24 cellular contexts compared by ENCODE assay signal in the genomic region with DNA sequence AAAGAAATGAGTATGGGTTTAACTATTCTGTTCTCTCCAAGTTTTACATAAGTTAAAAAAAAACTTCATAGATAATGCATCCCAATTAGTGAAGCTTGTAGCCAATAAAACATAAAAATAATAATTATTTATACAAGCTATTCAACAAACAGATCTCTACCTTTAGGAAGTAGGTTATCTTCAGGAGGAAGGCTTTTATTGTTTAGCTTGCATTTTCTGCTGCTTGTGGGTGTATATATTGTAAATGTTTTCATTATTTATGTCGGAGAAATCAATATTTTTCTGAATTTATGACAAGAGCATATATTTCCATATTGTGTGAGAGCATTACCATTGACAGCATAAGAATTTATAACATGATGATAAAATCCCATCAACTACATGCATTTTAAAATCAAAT.
DNase-seq lines count a peak whose midpoint lies in the region; ATAC-seq, FAIRE-seq and TF ChIP-seq lines count a peak whose summit lies in the region.
"Had no signal": no experiment of that assay in that cellular context is flagged by ENCODE, and none has a peak within 500 bp of the region (broad histone marks: within the 10 kb centered on the region; RNA-seq: fewer than 3 reads in every experiment).

No MANE protein-coding gene starts in this region.

- H2AFZ ChIP-seq in HepG2 (ENCODE audit: low read length) (no peak overlapping the region), HCT116 (ENCODE audit: low read depth, low read length, poor library complexity, severe bottlenecking) (peak overlapping the region; percentile 65)

- no peak for ATAC-seq in HepG2
- no peak for ATAC-seq in right lobe of liver
- no peak for ATAC-seq in HCT116
- ATAC-seq: CD8-positive, alpha-beta T cell; GM12878 had no signal

- H3K27ac ChIP-seq in HepG2 (ENCODE audit: extremely low read length, insufficient read depth, low read length) (no peak overlapping the region), right lobe of liver (no peak overlapping the region), HCT116 (ENCODE audit: low read depth, low read length) (no peak overlapping the region)
- H3K27ac ChIP-seq: BLaER1 treated with 17β-estradiol and CSF1 and Interleukin-3, amounts not matched to agents 10 nM and 100 nM; C4-2B had no signal

- DNase-seq in HepG2 (ENCODE audit: low spot score) (no peak), right lobe of liver (no peak), HCT116 (ENCODE audit: low read depth, low spot score) (no peak), DMS 273 (lab: John Stamatoyannopoulos, UW; ENCODE audit: unreplicated experiment) (no peak), activated T-cell treated with anti-CD3 and anti-CD28 coated beads for 4 hours (no peak)
- DNase-seq: 8988T; AML-193; Caco-2; Calu3; CD4-positive, alpha-beta T cell; CD8-positive, alpha-beta T cell; DMS 273 treated with DMSO at 0.1 percent for 48 hours; DMS153; DMS53; DMS79; DND-41; EL; GDM1 had no signal

- H4K20me1 ChIP-seq in HepG2 (ENCODE audit: insufficient read depth, low read length) (no peaks in the 10 kb centered on the region), HCT116 (ENCODE audit: insufficient read depth) (no peaks in the 10 kb centered on the region)
- H4K20me1 ChIP-seq: BLaER1 treated with 17β-estradiol and CSF1 and Interleukin-3, amounts not matched to agents 10 nM and 100 nM had no signal

- no peak for TF ChIP-seq EP300 in HepG2 (IDR thresholded peaks at IDR 0.05; ENCODE audit: low read depth in 2 of 2, low read length in 2 of 2)
- no peak for TF ChIP-seq EP300 in HepG2 (CRISPR knock-in tag; IDR thresholded peaks at IDR 0.05; ENCODE audit: borderline replicate concordance)

- in situ Hi-C loops in HepG2 (cut with HindIII; ENCODE audit: extremely low pct_ligation_motif_present, low pct_unique_long_range_greater_than_20kb) = no loop called here

- H3K9me2 ChIP-seq in HCT116 (ENCODE audit: insufficient read depth) = no peaks in the 10 kb centered on the region; the same call in 1 of the 2 replicates

- BruUV-seq in HepG2 (replicated peaks; lab: Mats Ljungman, UMichigan) = no TSS peak
- BruUV-seq in HCT116 (replicated peaks; lab: Mats Ljungman, UMichigan) = no TSS peak

- POLR2A ChIA-PET in HepG2 (lab: Yijun Ruan, JAX) (no interaction called here), HCT116 (lab: Charles Lee) (no interaction called here)

- no peak overlapping the region for H3K4me2 ChIP-seq in HepG2 (ENCODE audit: low read depth, low read length)
- H3K4me2 ChIP-seq in HCT116 (ENCODE audit: low read length) = no peak overlapping the region
- H3K4me2 ChIP-seq: BLaER1 treated with 17β-estradiol and CSF1 and Interleukin-3, amounts not matched to agents 10 nM and 100 nM had no signal

- TF ChIP-seq RAD21 in HepG2 (CRISPR knock-in tag; IDR thresholded peaks at IDR 0.05) = no peak
- TF ChIP-seq RAD21 in HCT116 (IDR thresholded peaks at IDR 0.05; ENCODE audit: low read depth) = no peak

- no peaks in the 10 kb centered on the region for H3K79me2 ChIP-seq in HepG2 (ENCODE audit: insufficient read depth, low read length)
- H3K79me2 ChIP-seq in HCT116 (ENCODE audit: insufficient read depth, low read length) = no peaks in the 10 kb centered on the region

- no peaks in the 10 kb centered on the region for H3K36me3 ChIP-seq in HepG2 (replicated peaks in 1 of 2; ENCODE audit: control insufficient read depth in 1 of 2, insufficient read depth in 2 of 2, low read length in 2 of 2)
- no peaks in the 10 kb centered on the region for H3K36me3 ChIP-seq in right lobe of liver
- H3K36me3 ChIP-seq in HCT116 (ENCODE audit: control insufficient read depth in 1 of 2, insufficient read depth in 2 of 2, low read length in 2 of 2) = no peaks in the 10 kb centered on the region
- H3K36me3 ChIP-seq: BLaER1 treated with 17β-estradiol and CSF1 and Interleukin-3, amounts not matched to agents 10 nM and 100 nM had no signal

- CTCF ChIA-PET in HepG2 (lab: Yijun Ruan, JAX; ENCODE audit: low intra/inter-chr PET ratio, low total read pairs) = no interaction called here
- CTCF ChIA-PET in HCT116 (lab: Charles Lee) = no interaction called here

- WGBS in HepG2 (ENCODE audit: low lambda C conversion rate) = 3% methylated on average over 1 of the region's 1 CpG
- WGBS in right lobe of liver (ENCODE audit: insufficient coverage, low coverage, low lambda C conversion rate, missing lambda C conversion rate) = 40% methylated on average over 1 of the region's 1 CpG

- H3K27me3 ChIP-seq in HepG2 (ENCODE audit: control insufficient read depth in 1 of 2, insufficient read depth in 2 of 2, low read length in 2 of 2) (no peaks in the 10 kb centered on the region), right lobe of liver (no peaks in the 10 kb centered on the region), HCT116 (ENCODE audit: insufficient read depth, low read length) (no peaks in the 10 kb centered on the region)
- H3K27me3 ChIP-seq: BLaER1 treated with 17β-estradiol and CSF1 and Interleukin-3, amounts not matched to agents 10 nM and 100 nM had no signal

- H3K4me1 ChIP-seq in HepG2 (ENCODE audit: insufficient read depth, low read length) (no peaks in the 10 kb centered on the region), right lobe of liver (no peaks in the 10 kb centered on the region), HCT116 (ENCODE audit: control insufficient read depth in 1 of 2, insufficient read depth in 2 of 2, low read length in 2 of 2) (no peaks in the 10 kb centered on the region)
- H3K4me1 ChIP-seq: BLaER1 treated with 17β-estradiol and CSF1 and Interleukin-3, amounts not matched to agents 10 nM and 100 nM; Caco-2 had no signal

- TF ChIP-seq POLR2A in HepG2 (IDR thresholded peaks at IDR 0.05; ENCODE audit: insufficient read depth in 1 of 2, low read depth in 2 of 2, low read length in 2 of 2) (no peak), right lobe of liver (IDR thresholded peaks at IDR 0.05) (no peak), HCT116 (IDR thresholded peaks at IDR 0.05; ENCODE audit: borderline replicate concordance, extremely low read depth, insufficient read depth, insufficient read length) (no peak)

- intact Hi-C loops in HepG2 (cut with micrococcal nuclease; ENCODE audit: unreplicated experiment) (no loop called here), right lobe of liver (cut with DNase I) (no loop called here), HCT116 (cut with micrococcal nuclease) (no loop called here)

- H3K9ac ChIP-seq in HepG2 (ENCODE audit: insufficient read depth, low read depth, low read length) = no peak overlapping the region
- no peak overlapping the region for H3K9ac ChIP-seq in HCT116 (ENCODE audit: low read length)
- H3K9ac ChIP-seq: BLaER1 treated with 17β-estradiol and CSF1 and Interleukin-3, amounts not matched to agents 10 nM and 100 nM had no signal

- RAD21 ChIA-PET in HCT116 (lab: Charles Lee; ENCODE audit: low non-redundant PET in 1 of 2, low total read pairs in 2 of 2, uncharacterized antibody in 2 of 2, unreplicated experiment in 2 of 2) = no interaction called here

- H3K4me3 ChIP-seq in HepG2 (replicated peaks in 1 of 3; ENCODE audit: insufficient read depth in 1 of 3, low read depth in 2 of 3, low read length in 3 of 3) (no peak overlapping the region), right lobe of liver (no peak overlapping the region), HCT116 (replicated peaks in 1 of 2; ENCODE audit: low read depth in 1 of 2, low read length in 2 of 2) (no peak overlapping the region)
- H3K4me3 ChIP-seq: BLaER1 treated with 17β-estradiol and CSF1 and Interleukin-3, amounts not matched to agents 10 nM and 100 nM; GM12878 had no signal

- TF ChIP-seq CTCF in HepG2 (CRISPR knock-in tag; IDR thresholded peaks at IDR 0.05) (no peak), right lobe of liver (IDR thresholded peaks at IDR 0.05) (no peak), HCT116 (IDR thresholded peaks at IDR 0.05 in 2 of 3, conservative IDR thresholded peaks at IDR 0.05 in 1 of 3; ENCODE audit: borderline replicate concordance in 1 of 3, insufficient read depth in 1 of 3, low read depth in 2 of 3, low read length in 2 of 3) (no peak)

- H3K9me3 ChIP-seq in HepG2 (ENCODE audit: low read length) = no peaks in the 10 kb centered on the region
- no peaks in the 10 kb centered on the region for H3K9me3 ChIP-seq in right lobe of liver
- H3K9me3 ChIP-seq in HCT116 (ENCODE audit: control insufficient read depth in 1 of 2, insufficient read depth in 1 of 2, low read depth in 1 of 2, low read length in 2 of 2) = no peaks in the 10 kb centered on the region
- H3K9me3 ChIP-seq: BLaER1 treated with 17β-estradiol and CSF1 and Interleukin-3, amounts not matched to agents 10 nM and 100 nM; Caco-2 had no signal

- FAIRE-seq in HepG2 (lab: Jason Lieb, UNC) = no peak
- FAIRE-seq: D721Med, GM12878, GM12892, GM18507 had no signal

TF ChIP-seq in HepG2, 621 proteins besides CTCF, POLR2A, EP300 and RAD21 (continues in another document):
- TF ChIP-seq, protein P1, sequence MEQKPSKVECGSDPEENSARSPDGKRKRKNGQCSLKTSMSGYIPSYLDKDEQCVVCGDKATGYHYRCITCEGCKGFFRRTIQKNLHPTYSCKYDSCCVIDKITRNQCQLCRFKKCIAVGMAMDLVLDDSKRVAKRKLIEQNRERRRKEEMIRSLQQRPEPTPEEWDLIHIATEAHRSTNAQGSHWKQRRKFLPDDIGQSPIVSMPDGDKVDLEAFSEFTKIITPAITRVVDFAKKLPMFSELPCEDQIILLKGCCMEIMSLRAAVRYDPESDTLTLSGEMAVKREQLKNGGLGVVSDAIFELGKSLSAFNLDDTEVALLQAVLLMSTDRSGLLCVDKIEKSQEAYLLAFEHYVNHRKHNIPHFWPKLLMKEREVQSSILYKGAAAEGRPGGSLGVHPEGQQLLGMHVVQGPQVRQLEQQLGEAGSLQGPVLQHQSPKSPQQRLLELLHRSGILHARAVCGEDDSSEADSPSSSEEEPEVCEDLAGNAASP (CRISPR knock-in tag; IDR thresholded peaks at IDR 0.05; ENCODE audit: borderline replicate concordance) = no peak
- no peak for TF ChIP-seq ARNT2 (CRISPR knock-in tag; IDR thresholded peaks at IDR 0.05; ENCODE audit: low read depth)
- TF ChIP-seq ZNF350 (CRISPR knock-in tag; IDR thresholded peaks at IDR 0.05; ENCODE audit: borderline replicate concordance, low read depth) = no peak

TF ChIP-seq in HCT116, 20 proteins besides CTCF, POLR2A, EP300 and RAD21:
- TF ChIP-seq, protein P2, sequence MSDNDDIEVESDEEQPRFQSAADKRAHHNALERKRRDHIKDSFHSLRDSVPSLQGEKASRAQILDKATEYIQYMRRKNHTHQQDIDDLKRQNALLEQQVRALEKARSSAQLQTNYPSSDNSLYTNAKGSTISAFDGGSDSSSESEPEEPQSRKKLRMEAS (IDR thresholded peaks at IDR 0.05) = no peak
- TF ChIP-seq YY1 (IDR thresholded peaks at IDR 0.05; ENCODE audit: extremely low read depth, insufficient replicate concordance, low read depth, low read length) = no peak
- TF ChIP-seq ZNF274 (IDR thresholded peaks at IDR 0.05; ENCODE audit: low read depth, low read length) = no peak
- TF ChIP-seq CEBPB (IDR thresholded peaks at IDR 0.05; ENCODE audit: low read depth) = no peak
- TF ChIP-seq, protein P3, sequence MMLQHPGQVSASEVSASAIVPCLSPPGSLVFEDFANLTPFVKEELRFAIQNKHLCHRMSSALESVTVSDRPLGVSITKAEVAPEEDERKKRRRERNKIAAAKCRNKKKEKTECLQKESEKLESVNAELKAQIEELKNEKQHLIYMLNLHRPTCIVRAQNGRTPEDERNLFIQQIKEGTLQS (IDR thresholded peaks at IDR 0.05) = no peak
- no peak for TF ChIP-seq ELF1 (IDR thresholded peaks at IDR 0.05; ENCODE audit: borderline replicate concordance, low read depth)
- TF ChIP-seq CBX3 (IDR thresholded peaks at IDR 0.05; ENCODE audit: low read depth) = no peak
